14 cellular contexts compared by ENCODE assay signal in the genomic region with DNA sequence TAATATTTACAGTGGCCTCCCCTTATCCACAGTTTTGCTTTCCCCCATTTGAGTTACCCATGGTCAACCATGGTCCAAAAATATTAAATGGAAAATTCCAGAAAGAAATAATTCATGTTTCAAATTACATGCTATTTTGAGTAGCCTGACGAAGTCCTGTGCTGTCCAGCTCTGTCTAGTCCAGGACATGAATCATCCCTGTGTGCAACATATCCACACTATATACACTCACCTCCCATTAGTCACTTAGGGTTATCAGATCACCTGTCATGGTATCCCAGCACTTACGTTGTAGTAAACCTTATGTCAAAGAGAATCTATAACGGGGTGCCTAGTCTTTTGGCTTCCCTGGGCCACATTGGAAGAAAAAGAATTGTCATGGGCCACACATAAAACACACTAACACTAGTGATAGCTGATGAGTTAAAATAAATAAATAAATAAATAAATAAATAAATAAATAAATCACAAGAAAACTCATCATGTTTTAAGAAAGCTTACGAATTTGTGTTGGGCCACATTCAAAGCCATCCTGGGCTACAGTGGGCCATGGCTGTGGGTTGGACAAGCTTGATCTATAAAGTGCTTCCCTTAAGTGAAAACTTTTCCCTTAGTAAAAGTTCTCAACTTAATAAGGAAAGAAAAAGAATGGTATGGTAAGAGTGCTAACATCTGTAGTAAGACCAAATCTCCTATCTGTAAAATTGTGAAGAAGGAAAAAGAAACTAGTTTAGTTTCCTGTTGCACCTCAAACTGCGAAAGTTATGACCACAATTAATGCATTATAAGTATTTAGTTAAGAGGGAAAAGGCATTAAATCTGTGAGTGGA. TPM values are rescaled to one million over a fixed set of nuclear protein-coding genes. Genes with fewer than 3 reads are reported as not detected.
DNase-seq lines count a peak whose midpoint lies in the region; ATAC-seq, FAIRE-seq and TF ChIP-seq lines count a peak whose summit lies in the region.
"Had no signal": no experiment of that assay in that cellular context is flagged by ENCODE, and none has a peak within 500 bp of the region (broad histone marks: within the 10 kb centered on the region; RNA-seq: fewer than 3 reads in every experiment).

No MANE protein-coding gene starts in this region.

- H4K91ac ChIP-seq in mesenchymal stem cell (ENCODE audit: low read length): no peak overlapping the region

- no peak for TF ChIP-seq CTCF in bronchial epithelial cell (IDR thresholded peaks at IDR 0.05; ENCODE audit: insufficient read depth, low read length, severe bottlenecking)
- TF ChIP-seq CTCF in type B pancreatic cell (conservative IDR thresholded peaks at IDR 0.05): no peak
- no peak for TF ChIP-seq CTCF in GM23338 (conservative IDR thresholded peaks at IDR 0.05; ENCODE audit: low read depth in 2 of 2)

- peak; percentile 13 for FAIRE-seq in bronchial epithelial cell (lab: Jason Lieb, UNC)
- FAIRE-seq: HTR-8/SVneo had no signal

- no peaks in the 10 kb centered on the region for H3K79me2 ChIP-seq in GM23338 (replicated peaks; ENCODE audit: insufficient read depth)

- no peak for DNase-seq in CD4-positive, CD25-positive, alpha-beta regulatory T cell
- DNase-seq in HT1080 (ENCODE audit: low read depth): peak; percentile 82
- DNase-seq in bronchial epithelial cell (ENCODE audit: low read depth): peak; percentile 96
- peak; percentile 35 for DNase-seq in mesenchymal stem cell
- no peak for DNase-seq in type B pancreatic cell (ENCODE audit: extremely low spot score, unreplicated experiment)
- DNase-seq in NCI-H524 treated with DMSO at 0.1 percent for 48 hours (lab: John Stamatoyannopoulos, UW): no peak
- DNase-seq in cerebellar nuclear complex (lab: John Stamatoyannopoulos, UW): no peak
- DNase-seq in GM23338 (ENCODE audit: low spot score): no peak
- DNase-seq: colonic mucosa, heart right ventricle, NCI-H1694 had no signal

- peak overlapping the region; percentile 69 for H3K9ac ChIP-seq in mesenchymal stem cell (ENCODE audit: low read length)

- WGBS in mesenchymal stem cell: 77% methylated on average over 5 of the region's 5 CpGs

- peak overlapping the region; percentile 74 for H3K4me3 ChIP-seq in CD4-positive, CD25-positive, alpha-beta regulatory T cell (ENCODE audit: low read depth, low read length)
- no peak overlapping the region for H3K4me3 ChIP-seq in bronchial epithelial cell (ENCODE audit: low read depth, low read length)
- no peak overlapping the region for H3K4me3 ChIP-seq in mesenchymal stem cell (ENCODE audit: insufficient read depth in 1 of 2, low read depth in 1 of 2, low read length in 2 of 2)
- H3K4me3 ChIP-seq in GM23338: no peak overlapping the region
- H3K4me3 ChIP-seq: colonic mucosa, heart right ventricle, prostate gland had no signal

- H3K4ac ChIP-seq in mesenchymal stem cell (ENCODE audit: low read depth in 1 of 2, low read length in 2 of 2): no peak overlapping the region

- no peaks in the 10 kb centered on the region; the same call in 1 of the 2 replicates for H4K20me1 ChIP-seq in GM23338 (replicated peaks; ENCODE audit: insufficient read depth)

- H2BK5ac ChIP-seq in mesenchymal stem cell (ENCODE audit: low read depth, low read length, poor library complexity, severe bottlenecking): no peak overlapping the region

- H3F3A ChIP-seq in GM23338 (replicated peaks; ENCODE audit: low read depth): no peaks in the 10 kb centered on the region

- no peak overlapping the region for H3K14ac ChIP-seq in mesenchymal stem cell (ENCODE audit: low read length in 2 of 2)

- H3K79me1 ChIP-seq in mesenchymal stem cell (replicated peaks; ENCODE audit: low read length, poor library complexity, severe bottlenecking): no peaks in the 10 kb centered on the region

- no peak overlapping the region for H3K23ac ChIP-seq in mesenchymal stem cell (ENCODE audit: low read length in 2 of 2)

- H3K27ac Mint-ChIP-seq in CD4-positive, CD25-positive, alpha-beta regulatory T cell: peak overlapping the region; percentile 5 to 64 (median 62)
- H3K27ac Mint-ChIP-seq in type B pancreatic cell (no peak overlapping the region), GM23338 (no peak overlapping the region)
- H3K27ac Mint-ChIP-seq: memory B cell had no signal

- H3K18ac ChIP-seq in mesenchymal stem cell (ENCODE audit: low read depth in 1 of 2, low read length in 2 of 2): no peak overlapping the region

- no peaks in the 10 kb centered on the region for H3K36me3 ChIP-seq in CD4-positive, CD25-positive, alpha-beta regulatory T cell (ENCODE audit: control insufficient read depth, insufficient read depth, low read length)
- no peaks in the 10 kb centered on the region for H3K36me3 ChIP-seq in bronchial epithelial cell (ENCODE audit: control insufficient read depth, insufficient read depth, low read length)
- H3K36me3 ChIP-seq in mesenchymal stem cell (ENCODE audit: control insufficient read depth in 1 of 2, insufficient read depth in 2 of 2, low read depth in 1 of 2, low read length in 2 of 2): no peaks in the 10 kb centered on the region
- no peaks in the 10 kb centered on the region for H3K36me3 ChIP-seq in GM23338 (ENCODE audit: insufficient read depth)
- H3K36me3 ChIP-seq: colonic mucosa, heart right ventricle, prostate gland had no signal

- peak overlapping the region; percentile 66 for H3K27ac ChIP-seq in CD4-positive, CD25-positive, alpha-beta regulatory T cell (ENCODE audit: insufficient read depth, low read length, poor library complexity, severe bottlenecking)
- H3K27ac ChIP-seq in mesenchymal stem cell (ENCODE audit: low read length, poor library complexity, severe bottlenecking) (no peak overlapping the region), GM23338 (ENCODE audit: low read depth) (no peak overlapping the region)
- H3K27ac ChIP-seq: colonic mucosa, prostate gland had no signal

- H3K4me3 Mint-ChIP-seq in CD4-positive, CD25-positive, alpha-beta regulatory T cell: peak overlapping the region; percentile 36 to 64 (median 52)
- H3K4me3 Mint-ChIP-seq in type B pancreatic cell: no peak overlapping the region
- no peak overlapping the region for H3K4me3 Mint-ChIP-seq in GM23338
- H3K4me3 Mint-ChIP-seq: memory B cell had no signal

- no peaks in the 10 kb centered on the region for H3K9me3 Mint-ChIP-seq in CD4-positive, CD25-positive, alpha-beta regulatory T cell
- no peaks in the 10 kb centered on the region for H3K9me3 Mint-ChIP-seq in type B pancreatic cell
- no peaks in the 10 kb centered on the region for H3K9me3 Mint-ChIP-seq in GM23338
- H3K9me3 Mint-ChIP-seq: memory B cell had no signal

- no peaks in the 10 kb centered on the region for H3K27me3 ChIP-seq in CD4-positive, CD25-positive, alpha-beta regulatory T cell (ENCODE audit: control insufficient read depth, insufficient read depth, low read length)
- H3K27me3 ChIP-seq in bronchial epithelial cell (ENCODE audit: control insufficient read depth, insufficient read depth, low read length): no peaks in the 10 kb centered on the region
- H3K27me3 ChIP-seq in mesenchymal stem cell (ENCODE audit: control insufficient read depth in 1 of 2, insufficient read depth in 1 of 2, low read length in 2 of 2): no peaks in the 10 kb centered on the region
- no peaks in the 10 kb centered on the region for H3K27me3 ChIP-seq in GM23338 (ENCODE audit: insufficient read depth)
- H3K27me3 ChIP-seq: colonic mucosa, heart right ventricle had no signal

- no peak for ATAC-seq in CD4-positive, CD25-positive, alpha-beta regulatory T cell (ENCODE audit: low read depth in 2 of 2)
- ATAC-seq in GM23338: no peak
- ATAC-seq: heart right ventricle had no signal

- no peak overlapping the region for H2AK5ac ChIP-seq in mesenchymal stem cell (ENCODE audit: low read length, severe bottlenecking)

- no peak overlapping the region for H3K4me2 ChIP-seq in mesenchymal stem cell (ENCODE audit: low read length, poor library complexity, severe bottlenecking)
- H3K4me2 ChIP-seq in GM23338: no peak overlapping the region

- H2BK120ac ChIP-seq in mesenchymal stem cell (ENCODE audit: low read depth, low read length): no peak overlapping the region

- H3K9me3 ChIP-seq in CD4-positive, CD25-positive, alpha-beta regulatory T cell (ENCODE audit: control insufficient read depth in 2 of 2, low read length in 2 of 2): no peaks in the 10 kb centered on the region
- no peaks in the 10 kb centered on the region for H3K9me3 ChIP-seq in mesenchymal stem cell (ENCODE audit: control insufficient read depth, low read length)
- H3K9me3 ChIP-seq: colonic mucosa, heart right ventricle, prostate gland had no signal

- H3K27me3 Mint-ChIP-seq in CD4-positive, CD25-positive, alpha-beta regulatory T cell: no peaks in the 10 kb centered on the region
- no peaks in the 10 kb centered on the region for H3K27me3 Mint-ChIP-seq in type B pancreatic cell
- peaks cover 9% of the 10 kb centered on the region for H3K27me3 Mint-ChIP-seq in GM23338 (ENCODE audit: insufficient read depth, low read depth, poor library complexity)
- H3K27me3 Mint-ChIP-seq: memory B cell had no signal

- no peaks in the 10 kb centered on the region; the same call in 1 of the 2 replicates for H3K9me2 ChIP-seq in GM23338 (ENCODE audit: insufficient read depth)

- no peak overlapping the region for H2BK12ac ChIP-seq in mesenchymal stem cell (ENCODE audit: low read length in 2 of 2)

- no peaks in the 10 kb centered on the region for H3K36me3 Mint-ChIP-seq in CD4-positive, CD25-positive, alpha-beta regulatory T cell
- H3K36me3 Mint-ChIP-seq in type B pancreatic cell (no peaks in the 10 kb centered on the region), GM23338 (ENCODE audit: low read depth) (no peaks in the 10 kb centered on the region)
- H3K36me3 Mint-ChIP-seq: memory B cell had no signal

- no peak overlapping the region for H4K8ac ChIP-seq in mesenchymal stem cell (ENCODE audit: low read length)

- H3K4me1 ChIP-seq in CD4-positive, CD25-positive, alpha-beta regulatory T cell (ENCODE audit: control insufficient read depth, insufficient read depth, low read length, poor library complexity, severe bottlenecking): no peaks in the 10 kb centered on the region
- no peaks in the 10 kb centered on the region for H3K4me1 ChIP-seq in mesenchymal stem cell (ENCODE audit: control insufficient read depth, insufficient read depth, low read depth, low read length)
- H3K4me1 ChIP-seq in GM23338 (ENCODE audit: insufficient read depth): no peaks in the 10 kb centered on the region
- H3K4me1 ChIP-seq: colonic mucosa, heart right ventricle, prostate gland had no signal

- no peak overlapping the region for H2BK15ac ChIP-seq in mesenchymal stem cell (ENCODE audit: low read depth, poor library complexity, severe bottlenecking)

- peaks cover 9 to 19% (median 14%) of the 10 kb centered on the region in 4 donors for H3K4me1 Mint-ChIP-seq in CD4-positive, CD25-positive, alpha-beta regulatory T cell
- no peaks in the 10 kb centered on the region for H3K4me1 Mint-ChIP-seq in type B pancreatic cell (ENCODE audit: unreplicated experiment)
- no peaks in the 10 kb centered on the region for H3K4me1 Mint-ChIP-seq in GM23338
- H3K4me1 Mint-ChIP-seq: memory B cell had no signal

- H2AFZ ChIP-seq in mesenchymal stem cell (ENCODE audit: low read depth, low read length) (no peak overlapping the region), GM23338 (no peak overlapping the region)

RNA-seq across cellular contexts. Expression of a gene that starts 15.9 kb away (rescaled TPM):
- total RNA-seq in CD4-positive, CD25-positive, alpha-beta regulatory T cell: not detected
- under 1 TPM in 1 of 4 donors, not detected in 3; 0.13 TPM for polyA plus RNA-seq in CD4-positive, CD25-positive, alpha-beta regulatory T cell
- not detected in 2 replicates for total RNA-seq in HT1080 (2014; rRNA removed; shearing (Covaris generic))
- not detected in 2 replicates for polyA plus RNA-seq in HT1080 (2015; cell fraction: cytosol; rRNA removed)
- not detected in 2 replicates for polyA plus RNA-seq in HT1080 (2015; cell fraction: nucleus; rRNA removed)
- not detected in 2 replicates for total RNA-seq in bronchial epithelial cell
- not detected for polyA plus RNA-seq in mesenchymal stem cell (2013, experiment 1 of 2)
- polyA plus RNA-seq in mesenchymal stem cell (2013, experiment 2 of 2): not detected
- not detected in 2 replicates for total RNA-seq in type B pancreatic cell (ENCODE audit: low replicate concordance)
- total RNA-seq in GM23338 (2014; rRNA removed; shearing (Covaris generic)): not detected in 2 replicates
- 1.1 and 1.3 TPM in 2 replicates for polyA plus RNA-seq in GM23338 (2016; fragmentation: Nextera tagmentation; extraction: Ambion mirVana)

RNA-seq across cellular contexts. Expression of a gene that starts 35.8 kb away (rescaled TPM):
- total RNA-seq in CD4-positive, CD25-positive, alpha-beta regulatory T cell: 0.86 TPM
- polyA plus RNA-seq in CD4-positive, CD25-positive, alpha-beta regulatory T cell: 1 to 10 TPM in 1 of 4 donors, under 1 TPM in 3; 0.30 to 1.3 (median 0.61) TPM
- total RNA-seq in HT1080 (2014; rRNA removed; shearing (Covaris generic)): not detected in 2 replicates
- 0.08 TPM in 1 of 2 replicates, not detected in the other for polyA plus RNA-seq in HT1080 (2015; cell fraction: cytosol; rRNA removed)
- polyA plus RNA-seq in HT1080 (2015; cell fraction: nucleus; rRNA removed): not detected in 2 replicates
- total RNA-seq in bronchial epithelial cell: not detected in 2 replicates
- polyA plus RNA-seq in mesenchymal stem cell (2013, experiment 1 of 2): not detected
- 0.03 TPM for polyA plus RNA-seq in mesenchymal stem cell (2013, experiment 2 of 2)
- 2.8 TPM in 1 of 2 replicates, not detected in the other for total RNA-seq in type B pancreatic cell (ENCODE audit: low replicate concordance)
- not detected in 2 replicates for total RNA-seq in GM23338 (2014; rRNA removed; shearing (Covaris generic))
- 2.2 and 2.5 TPM in 2 replicates for polyA plus RNA-seq in GM23338 (2016; fragmentation: Nextera tagmentation; extraction: Ambion mirVana)

RNA-seq across cellular contexts. Expression of a gene that starts 42.2 kb away (rescaled TPM):
- not detected for total RNA-seq in CD4-positive, CD25-positive, alpha-beta regulatory T cell
- not detected for polyA plus RNA-seq in CD4-positive, CD25-positive, alpha-beta regulatory T cell
- not detected in 2 replicates for total RNA-seq in HT1080 (2014; rRNA removed; shearing (Covaris generic))
- polyA plus RNA-seq in HT1080 (2015; cell fraction: cytosol; rRNA removed): not detected in 2 replicates
- not detected in 2 replicates for polyA plus RNA-seq in HT1080 (2015; cell fraction: nucleus; rRNA removed)
- total RNA-seq in bronchial epithelial cell (not detected in 2 replicates), type B pancreatic cell (ENCODE audit: low replicate concordance) (1.3 TPM in 1 of 2 replicates, not detected in the other)
- 3.5 TPM for polyA plus RNA-seq in mesenchymal stem cell (2013, experiment 1 of 2)
- 3.7 TPM for polyA plus RNA-seq in mesenchymal stem cell (2013, experiment 2 of 2)
- total RNA-seq in GM23338 (2014; rRNA removed; shearing (Covaris generic)): not detected in 2 replicates
- 0.82 and 0.99 TPM in 2 replicates for polyA plus RNA-seq in GM23338 (2016; fragmentation: Nextera tagmentation; extraction: Ambion mirVana)

Comparison
In these comparisons a context has a peak if more than half of its experiments do, and no peak if none do; other contexts are left out.
1. DNase-seq: peak in HT1080 (single experiment), bronchial epithelial cell (single experiment) and mesenchymal stem cell (single experiment); none in CD4-positive, CD25-positive, alpha-beta regulatory T cell (0 of 3), type B pancreatic cell (single experiment), NCI-H524 treated with DMSO at 0.1 percent for 48 hours (single experiment), cerebellar nuclear complex (0 of 2) and GM23338 (single experiment).
2. H3K27ac Mint-ChIP-seq: peak in CD4-positive, CD25-positive, alpha-beta regulatory T cell (3 of 3); none in type B pancreatic cell (single experiment) and GM23338 (single experiment).
3. H3K4me3 Mint-ChIP-seq: peak in CD4-positive, CD25-positive, alpha-beta regulatory T cell (4 of 4); none in type B pancreatic cell (single experiment) and GM23338 (single experiment).